In the genomic region with DNA sequence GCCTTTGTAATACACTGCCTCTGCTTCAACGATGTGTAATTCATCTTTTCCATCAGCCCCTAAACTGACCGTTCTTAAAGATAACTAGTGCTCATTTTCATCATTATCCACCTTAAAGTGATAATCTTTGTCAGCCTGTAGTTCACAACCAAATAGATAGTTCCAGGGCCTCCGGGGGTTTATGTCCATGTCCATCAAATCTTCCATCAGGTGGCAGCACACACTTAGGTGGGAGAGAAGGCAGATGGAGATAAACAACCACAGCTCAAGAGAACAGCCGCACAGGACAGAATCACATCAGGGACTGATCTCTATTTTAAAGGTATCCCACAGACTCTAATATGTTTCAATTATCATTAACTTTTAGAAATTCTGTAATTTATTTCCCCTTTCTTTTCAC, we compare ENCODE assay signal across 20 cellular contexts.
DNase-seq lines count a peak whose midpoint lies in the region; ATAC-seq and TF ChIP-seq lines count a peak whose summit lies in the region.
"Had no signal": no experiment of that assay in that cellular context is flagged by ENCODE, and none has a peak within 500 bp of the region (broad histone marks: within the 10 kb centered on the region; RNA-seq: fewer than 3 reads in every experiment).

No MANE protein-coding gene starts in this region.

- H3K36me3 ChIP-seq in GM23338 (ENCODE audit: insufficient read depth) = no peaks in the 10 kb centered on the region
- peaks cover 11% of the 10 kb centered on the region; the same call in 1 of the 2 replicates for H3K36me3 ChIP-seq in OCI-LY7 (ENCODE audit: insufficient read depth, low read length)
- peaks cover 19% of the 10 kb centered on the region for H3K36me3 ChIP-seq in endodermal cell (ENCODE audit: control insufficient read depth, insufficient read depth, low read length)

- intact Hi-C loops in OCI-LY7 (cut with micrococcal nuclease; ENCODE audit: unreplicated experiment) = no loop called here

- CTCF ChIA-PET in OCI-LY7 (lab: Charles Lee; ENCODE audit: unreplicated experiment) = no interaction called here

- TF ChIP-seq CTCF in GM23338 (conservative IDR thresholded peaks at IDR 0.05; ENCODE audit: low read depth in 2 of 2) (peak; percentile 26 to 56), OCI-LY7 (conservative IDR thresholded peaks at IDR 0.05; ENCODE audit: low read length) (0 out of 2 replicates have a peak, but pooled peaks have one; percentile 30), endodermal cell (conservative IDR thresholded peaks at IDR 0.05) (peak; percentile 52), osteocyte (IDR thresholded peaks at IDR 0.05) (no peak)

- POLR2A ChIA-PET in OCI-LY7 (lab: Charles Lee) = no interaction called here

- H3K27me3 Mint-ChIP-seq in GM23338 (ENCODE audit: insufficient read depth, low read depth, poor library complexity) = no peaks in the 10 kb centered on the region
- H3K27me3 Mint-ChIP-seq in endodermal cell (ENCODE audit: insufficient read depth) = no peaks in the 10 kb centered on the region
- H3K27me3 Mint-ChIP-seq in osteocyte (ENCODE audit: unreplicated experiment) = no peaks in the 10 kb centered on the region
- H3K27me3 Mint-ChIP-seq: activated CD8-positive, alpha-beta memory T cell treated with anti-CD3 and anti-CD28 coated beads, Interleukin-2, amount 10 ng/mL, durations not matched to agents 7 days and 5 days; activated naive CD8-positive, alpha-beta T cell treated with anti-CD3 and anti-CD28 coated beads, Interleukin-2, amount 50 U/mL, for 24 hours; progenitor cell of endocrine pancreas; T-cell had no signal

- ATAC-seq in GM23338 (no peak; the same call in 2 of the 3 replicates), HG03097 (IDR thresholded peaks at IDR 0.05; ENCODE audit: low FRiP score, unreplicated experiment) (no peak)
- ATAC-seq: activated CD8-positive, alpha-beta memory T cell treated with anti-CD3 and anti-CD28 coated beads, Interleukin-2, amount 10 ng/mL, durations not matched to agents 7 days and 5 days; activated naive CD8-positive, alpha-beta T cell treated with anti-CD3 and anti-CD28 coated beads, Interleukin-2, amount 50 U/mL, for 24 hours; activated T-cell treated with anti-CD3 and anti-CD28 coated beads, Interleukin-2, amount 50 U/mL, for 4 hours; T-cell had no signal

- no peak overlapping the region for H3K27ac Mint-ChIP-seq in GM23338
- no peak overlapping the region for H3K27ac Mint-ChIP-seq in endodermal cell
- H3K27ac Mint-ChIP-seq in osteocyte (ENCODE audit: unreplicated experiment) = peak overlapping the region; percentile 48
- H3K27ac Mint-ChIP-seq: activated CD8-positive, alpha-beta memory T cell treated with anti-CD3 and anti-CD28 coated beads, Interleukin-2, amount 10 ng/mL, durations not matched to agents 7 days and 5 days; activated naive CD8-positive, alpha-beta T cell treated with anti-CD3 and anti-CD28 coated beads, Interleukin-2, amount 50 U/mL, for 24 hours; progenitor cell of endocrine pancreas; T-cell had no signal

- H3K4me1 Mint-ChIP-seq in GM23338 = no peaks in the 10 kb centered on the region
- H3K4me1 Mint-ChIP-seq in endodermal cell = no peaks in the 10 kb centered on the region
- H3K4me1 Mint-ChIP-seq in osteocyte (ENCODE audit: unreplicated experiment) = peaks cover 33% of the 10 kb centered on the region
- H3K4me1 Mint-ChIP-seq: activated CD8-positive, alpha-beta memory T cell treated with anti-CD3 and anti-CD28 coated beads, Interleukin-2, amount 10 ng/mL, durations not matched to agents 7 days and 5 days; activated naive CD8-positive, alpha-beta T cell treated with anti-CD3 and anti-CD28 coated beads, Interleukin-2, amount 50 U/mL, for 24 hours had no signal

- no TSS peak for BruUV-seq in OCI-LY7 (replicated peaks; lab: Mats Ljungman, UMichigan)

- no peak overlapping the region for H3K4me3 Mint-ChIP-seq in GM23338
- H3K4me3 Mint-ChIP-seq in endodermal cell = no peak overlapping the region
- H3K4me3 Mint-ChIP-seq in osteocyte (ENCODE audit: unreplicated experiment) = no peak overlapping the region
- H3K4me3 Mint-ChIP-seq: activated CD8-positive, alpha-beta memory T cell treated with anti-CD3 and anti-CD28 coated beads, Interleukin-2, amount 10 ng/mL, durations not matched to agents 7 days and 5 days; activated naive CD8-positive, alpha-beta T cell treated with anti-CD3 and anti-CD28 coated beads, Interleukin-2, amount 50 U/mL, for 24 hours; activated T-cell treated with anti-CD3 and anti-CD28 coated beads, Interleukin-2, amount 50 U/mL, for 4 hours; T-cell had no signal

- no peaks in the 10 kb centered on the region for H3K9me2 ChIP-seq in GM23338 (ENCODE audit: insufficient read depth)
- H3K9me2 ChIP-seq in OCI-LY7 (ENCODE audit: insufficient read depth, low read length) = no peaks in the 10 kb centered on the region

- H3K79me2 ChIP-seq in GM23338 (replicated peaks; ENCODE audit: insufficient read depth) (no peaks in the 10 kb centered on the region), OCI-LY7 (ENCODE audit: insufficient read depth, low read depth, low read length) (no peaks in the 10 kb centered on the region)

- H2AFZ ChIP-seq in GM23338 (no peak overlapping the region), OCI-LY7 (ENCODE audit: low read length) (no peak overlapping the region)

- 87 to 100% methylated on average over 2 to 4 of the region's 4 CpGs for WGBS in endodermal cell (ENCODE audit: insufficient coverage in 1 of 2, insufficient read length in 1 of 2), 2 experiments

- no peaks in the 10 kb centered on the region for H3K4me1 ChIP-seq in GM23338 (ENCODE audit: insufficient read depth)
- no peaks in the 10 kb centered on the region for H3K4me1 ChIP-seq in OCI-LY7 (ENCODE audit: insufficient read depth, low read length, poor library complexity, severe bottlenecking)
- no peaks in the 10 kb centered on the region for H3K4me1 ChIP-seq in endodermal cell (ENCODE audit: control insufficient read depth, insufficient read depth, low read length)
- H3K4me1 ChIP-seq: left ventricle myocardium inferior, transverse colon had no signal

- H3K9me3 ChIP-seq in OCI-LY7 (ENCODE audit: low read length) (no peaks in the 10 kb centered on the region), endodermal cell (ENCODE audit: control insufficient read depth, low read length) (no peaks in the 10 kb centered on the region)
- H3K9me3 ChIP-seq: left ventricle myocardium inferior, transverse colon had no signal

- H3K4me2 ChIP-seq in GM23338 (no peak overlapping the region), OCI-LY7 (ENCODE audit: low read length) (no peak overlapping the region)

- H3K36me3 Mint-ChIP-seq in GM23338 (ENCODE audit: low read depth) (no peaks in the 10 kb centered on the region), endodermal cell (ENCODE audit: low read depth) (peaks cover 18% of the 10 kb centered on the region), osteocyte (ENCODE audit: unreplicated experiment) (peaks cover 25% of the 10 kb centered on the region)

- H3K4me3 ChIP-seq in GM23338 = no peak overlapping the region
- no peak overlapping the region for H3K4me3 ChIP-seq in OCI-LY7 (ENCODE audit: low read depth, low read length, poor library complexity, severe bottlenecking)
- H3K4me3 ChIP-seq in endodermal cell (ENCODE audit: low read length) = no peak overlapping the region
- H3K4me3 ChIP-seq: coronary artery, left ventricle myocardium inferior, transverse colon had no signal

- no peaks in the 10 kb centered on the region for H3F3A ChIP-seq in GM23338 (replicated peaks; ENCODE audit: low read depth)

- H3K9ac ChIP-seq in endodermal cell (ENCODE audit: extremely low read depth, low read length, poor library complexity, severe bottlenecking) = no peak overlapping the region

- H4K20me1 ChIP-seq in GM23338 (replicated peaks; ENCODE audit: insufficient read depth) = no peaks in the 10 kb centered on the region
- H4K20me1 ChIP-seq in OCI-LY7 (ENCODE audit: insufficient read depth, low read length) = no peaks in the 10 kb centered on the region

- H3K27me3 ChIP-seq in GM23338 (ENCODE audit: insufficient read depth) (no peaks in the 10 kb centered on the region), endodermal cell (ENCODE audit: control insufficient read depth, insufficient read depth, low read length, poor library complexity, severe bottlenecking) (no peaks in the 10 kb centered on the region)
- H3K27me3 ChIP-seq: transverse colon had no signal

- H3K9me3 Mint-ChIP-seq in GM23338 (no peaks in the 10 kb centered on the region), endodermal cell (no peaks in the 10 kb centered on the region), osteocyte (ENCODE audit: unreplicated experiment) (no peaks in the 10 kb centered on the region)
- H3K9me3 Mint-ChIP-seq: activated naive CD8-positive, alpha-beta T cell treated with anti-CD3 and anti-CD28 coated beads, Interleukin-2, amount 50 U/mL, for 24 hours; activated T-cell treated with anti-CD3 and anti-CD28 coated beads, Interleukin-2, amount 50 U/mL, for 4 hours; T-cell had no signal

- DNase-seq in GM23338 (ENCODE audit: low spot score) (peak; percentile 23), OCI-LY7 (ENCODE audit: low spot score) (no peak), endodermal cell (peak; percentile 42), osteocyte (ENCODE audit: extremely low spot score, unreplicated experiment) (no peak), NCI-H187 treated with DMSO at 0.1 percent for 48 hours (lab: John Stamatoyannopoulos, UW) (no peak)
- DNase-seq in stimulated activated CD4-positive, alpha-beta T cell treated with anti-CD3 and anti-CD28 coated beads, Interleukin-1b, Interleukin-23, amount 100 ng/mL, for 48 hours = no peak
- DNase-seq: activated CD8-positive, alpha-beta memory T cell treated with anti-CD3 and anti-CD28 coated beads, Interleukin-2, amount 10 ng/mL, durations not matched to agents 7 days and 5 days; activated naive CD8-positive, alpha-beta T cell treated with anti-CD3 and anti-CD28 coated beads, Interleukin-2, amount 50 U/mL, for 24 hours; activated T-cell treated with anti-CD3 and anti-CD28 coated beads, Interleukin-2, amount 50 U/mL, for 4 hours; effector CD8-positive, alpha-beta T cell; IMR-90; islet precursor cell; left ventricle myocardium inferior; NCI-H146; stimulated activated CD4-positive, alpha-beta T cell treated with anti-CD3 and anti-CD28 coated beads, Interleukin-4, amount 100 ng/mL, for 4 hours; T-cell; transverse colon had no signal

- H3K27ac ChIP-seq in GM23338 (ENCODE audit: low read depth) (no peak overlapping the region), OCI-LY7 (ENCODE audit: low read depth, low read length, poor library complexity, severe bottlenecking) (no peak overlapping the region), endodermal cell (ENCODE audit: low read depth, low read length) (no peak overlapping the region)
- H3K27ac ChIP-seq: coronary artery, left ventricle myocardium inferior, transverse colon had no signal

TF ChIP-seq in GM23338, 12 proteins besides CTCF, POLR2A, EP300 and RAD21 (continues in another document):
- TF ChIP-seq ZNF331 (CRISPR knock-in tag; IDR thresholded peaks at IDR 0.05; ENCODE audit: low read depth) (no peak), STAT1 (IDR thresholded peaks at IDR 0.05; ENCODE audit: unreplicated experiment) (no peak)

Comparison
In these comparisons a context has a peak if more than half of its experiments do, and no peak if none do; other contexts are left out.
1. DNase-seq: peak in GM23338 (single experiment) and endodermal cell (single experiment); none in OCI-LY7 (single experiment), osteocyte (single experiment), NCI-H187 treated with DMSO at 0.1 percent for 48 hours (single experiment) and stimulated activated CD4-positive, alpha-beta T cell treated with anti-CD3 and anti-CD28 coated beads, Interleukin-1b, Interleukin-23, amount 100 ng/mL, for 48 hours (single experiment).